Comparison of ENCODE assay signal across 1 cellular context in the genomic region with DNA sequence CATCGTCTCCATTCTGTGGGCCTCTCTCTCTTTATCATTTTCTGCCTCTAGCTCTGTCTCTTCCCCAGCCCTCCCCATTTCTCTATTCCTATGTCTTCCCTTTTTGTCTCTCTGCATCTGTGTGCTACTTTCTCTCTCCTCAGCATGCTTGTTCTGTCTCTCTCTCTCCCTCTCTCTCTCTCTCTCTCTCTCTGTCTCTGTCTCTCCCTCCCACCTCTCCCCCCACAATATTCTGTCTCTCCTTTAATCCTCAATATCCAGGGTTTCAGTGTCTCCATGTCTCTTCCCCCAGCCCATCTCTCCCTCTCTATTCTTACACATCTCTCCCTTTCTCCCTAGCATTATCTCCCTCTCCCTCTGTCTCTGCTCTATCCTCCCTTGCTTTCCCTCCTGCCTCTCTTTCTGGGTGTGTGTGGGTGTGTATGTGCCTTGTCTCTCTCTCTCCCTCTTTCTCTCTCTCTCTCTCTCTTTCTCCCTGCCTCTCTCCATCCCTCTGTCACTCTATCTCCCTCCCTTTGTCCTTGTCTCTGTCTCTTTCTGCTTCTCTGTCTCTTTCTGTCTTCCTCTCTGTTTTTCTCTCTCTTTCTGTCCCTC.
TF ChIP-seq lines count a peak whose summit lies in the region.

No MANE protein-coding gene starts in this region.

TF ChIP-seq in IMR-90, 13 proteins besides CTCF, POLR2A, EP300 and RAD21:
- TF ChIP-seq MXI1 (IDR thresholded peaks at IDR 0.05; ENCODE audit: borderline replicate concordance, low read depth, low read length): no peak
- TF ChIP-seq BHLHE40 (IDR thresholded peaks at IDR 0.05; ENCODE audit: low read depth, low read length): no peak
- TF ChIP-seq SMC3 (IDR thresholded peaks at IDR 0.05; ENCODE audit: low read depth, low read length): no peak
- TF ChIP-seq NFE2L2 (IDR thresholded peaks at IDR 0.05; ENCODE audit: low read depth, low read length): no peak
- TF ChIP-seq RFX5 (IDR thresholded peaks at IDR 0.05; ENCODE audit: low read depth, low read length): no peak
